ENCODE assay signal across 23 cellular contexts in the genomic region with DNA sequence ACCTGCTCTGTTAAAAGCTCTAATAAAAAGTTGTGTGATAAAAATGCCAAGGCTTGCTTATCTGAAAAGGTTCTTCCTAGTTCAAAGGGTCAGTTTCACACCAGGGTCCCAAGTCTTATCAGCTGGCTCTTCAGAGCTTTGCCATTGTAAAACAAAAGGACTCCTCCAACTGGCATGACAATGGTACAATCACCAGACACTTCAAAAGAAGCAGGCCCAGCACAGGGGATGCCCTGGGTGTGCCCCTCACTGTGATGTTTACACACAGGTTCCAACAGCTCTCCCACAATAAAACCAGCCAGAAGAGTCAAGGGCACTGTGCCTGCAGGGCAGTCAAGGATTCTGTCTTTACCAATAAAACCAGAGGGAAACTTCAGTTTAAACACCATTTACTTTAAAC.
"Had no signal": no experiment of that assay in that cellular context is flagged by ENCODE, and none has a peak within 500 bp of the region (broad histone marks: within the 10 kb centered on the region; RNA-seq: fewer than 3 reads in every experiment).

No MANE protein-coding gene starts in this region.

- H3K27me3 Mint-ChIP-seq: stimulated activated memory B cell treated with anti-CD40 and anti-IgM and Interleukin-4, amounts not matched to agents 10 μg/mL and 1 μg/mL and 100 μg/mL, for 72 hours had no signal

- H3K4me1 ChIP-seq: lower lobe of right lung, upper lobe of left lung had no signal

- H3K36me3 ChIP-seq: brain microvascular endothelial cell, esophagus muscularis mucosa, gastroesophageal sphincter, heart left ventricle, lower lobe of right lung, sigmoid colon, thoracic aorta, upper lobe of left lung had no signal

- DNase-seq: activated CD4-positive, alpha-beta T cell treated with anti-CD3 and anti-CD28 coated beads, Interleukin-2, amount 10 ng/mL, durations not matched to agents 7 days and 5 days; activated CD8-positive, alpha-beta T cell treated with anti-CD3 and anti-CD28 coated beads, Interleukin-2, amount 10 ng/mL, durations not matched to agents 7 days and 5 days; activated naive CD4-positive, alpha-beta T cell treated with Interleukin-2 at 50 U/mL for 16 hours; activated T-cell treated with anti-CD3 and anti-CD28 coated beads, Interleukin-2, amount 50 U/mL, for 24 hours; brain microvascular endothelial cell; cerebellar nuclear complex; effector CD4-positive, alpha-beta T cell; heart left ventricle; left cardiac atrium; lower lobe of right lung; occipital lobe; posterior cingulate gyrus; sigmoid colon; stimulated activated CD4-positive, alpha-beta T cell treated with anti-CD3 and anti-CD28 coated beads, Interleukin-4, amount 100 ng/mL, for 4 hours; upper lobe of left lung had no signal

- H3K9me3 Mint-ChIP-seq: activated CD4-positive, alpha-beta T cell treated with anti-CD3 and anti-CD28 coated beads, Interleukin-2, amount 10 ng/mL, durations not matched to agents 7 days and 5 days; activated T-cell treated with anti-CD3 and anti-CD28 coated beads, Interleukin-2, amount 50 U/mL, for 24 hours; activated T-helper 2 cell treated with anti-CD3 and anti-CD28 coated beads, Interferon-gamma antibody, Interleukin-2, Interleukin-4, amounts not matched to agents 10 μg/mL and 5 μg/mL and 100 μg/mL, durations not matched to agents 14 hours and 24 hours and 36 hours; natural killer cell treated with Interleukin-12 subunit alpha and Interleukin-12 subunit beta and Interleukin-15 and Interleukin-18, amount 100 ng/mL, for 72 hours; T-helper 2 cell treated with Interferon-gamma antibody and Interleukin-4, amounts not matched to agents 5 μg/mL and 100 μg/mL, for 36 hours had no signal

- H3K27me3 ChIP-seq: brain microvascular endothelial cell, esophagus muscularis mucosa, gastroesophageal sphincter, heart left ventricle, sigmoid colon, upper lobe of left lung had no signal

- H3K27ac Mint-ChIP-seq: activated CD4-positive, alpha-beta T cell treated with anti-CD3 and anti-CD28 coated beads, Interleukin-2, amount 10 ng/mL, durations not matched to agents 7 days and 5 days; activated CD8-positive, alpha-beta T cell treated with anti-CD3 and anti-CD28 coated beads, Interleukin-2, amount 10 ng/mL, durations not matched to agents 7 days and 5 days; activated T-cell treated with anti-CD3 and anti-CD28 coated beads, Interleukin-2, amount 50 U/mL, for 24 hours; activated T-helper 2 cell treated with anti-CD3 and anti-CD28 coated beads, Interferon-gamma antibody, Interleukin-2, Interleukin-4, amounts not matched to agents 10 μg/mL and 5 μg/mL and 100 μg/mL, durations not matched to agents 14 hours and 24 hours and 36 hours; natural killer cell treated with Interleukin-12 subunit alpha and Interleukin-12 subunit beta and Interleukin-15 and Interleukin-18, amount 100 ng/mL, for 72 hours; stimulated activated memory B cell treated with anti-CD40 and anti-IgM and Interleukin-4, amounts not matched to agents 10 μg/mL and 1 μg/mL and 100 μg/mL, for 72 hours; T-helper 2 cell treated with Interferon-gamma antibody and Interleukin-4, amounts not matched to agents 5 μg/mL and 100 μg/mL, for 36 hours had no signal

- ATAC-seq: activated CD4-positive, CD25-positive, alpha-beta regulatory T cell treated with anti-CD3 and anti-CD28 coated beads, Interleukin-2, amount 50 U/mL, for 24 hours; activated CD8-positive, alpha-beta T cell treated with anti-CD3 and anti-CD28 coated beads, Interleukin-2, amount 10 ng/mL, durations not matched to agents 7 days and 5 days; gastroesophageal sphincter; left cardiac atrium; lower lobe of right lung; natural killer cell treated with Interleukin-12 subunit alpha and Interleukin-12 subunit beta and Interleukin-15 and Interleukin-18, amount 100 ng/mL, for 72 hours; stimulated activated memory B cell treated with anti-CD40 and anti-IgM and Interleukin-4, amounts not matched to agents 10 μg/mL and 1 μg/mL and 100 μg/mL, for 72 hours had no signal

- H3K4me3 Mint-ChIP-seq: activated CD4-positive, alpha-beta T cell treated with anti-CD3 and anti-CD28 coated beads, Interleukin-2, amount 10 ng/mL, durations not matched to agents 7 days and 5 days; activated CD8-positive, alpha-beta T cell treated with anti-CD3 and anti-CD28 coated beads, Interleukin-2, amount 10 ng/mL, durations not matched to agents 7 days and 5 days; activated T-cell treated with anti-CD3 and anti-CD28 coated beads, Interleukin-2, amount 50 U/mL, for 24 hours; natural killer cell treated with Interleukin-12 subunit alpha and Interleukin-12 subunit beta and Interleukin-15 and Interleukin-18, amount 100 ng/mL, for 72 hours; stimulated activated memory B cell treated with anti-CD40 and anti-IgM and Interleukin-4, amounts not matched to agents 10 μg/mL and 1 μg/mL and 100 μg/mL, for 72 hours; T-helper 2 cell treated with Interferon-gamma antibody and Interleukin-4, amounts not matched to agents 5 μg/mL and 100 μg/mL, for 36 hours had no signal

- H3K36me3 Mint-ChIP-seq: natural killer cell treated with Interleukin-12 subunit alpha and Interleukin-12 subunit beta and Interleukin-15 and Interleukin-18, amount 100 ng/mL, for 72 hours; stimulated activated memory B cell treated with anti-CD40 and anti-IgM and Interleukin-4, amounts not matched to agents 10 μg/mL and 1 μg/mL and 100 μg/mL, for 72 hours had no signal

- H3K27ac ChIP-seq: brain microvascular endothelial cell, esophagus muscularis mucosa, gastroesophageal sphincter, heart left ventricle, lower lobe of right lung, sigmoid colon, thoracic aorta, upper lobe of left lung had no signal

- H3K4me3 ChIP-seq: esophagus muscularis mucosa, gastroesophageal sphincter, heart left ventricle, lower lobe of right lung, sigmoid colon, thoracic aorta, upper lobe of left lung had no signal

- H3K9me3 ChIP-seq: esophagus muscularis mucosa, lower lobe of right lung, sigmoid colon, thoracic aorta, upper lobe of left lung had no signal

- H3K4me1 Mint-ChIP-seq: activated CD4-positive, alpha-beta T cell treated with anti-CD3 and anti-CD28 coated beads, Interleukin-2, amount 10 ng/mL, durations not matched to agents 7 days and 5 days; stimulated activated memory B cell treated with anti-CD40 and anti-IgM and Interleukin-4, amounts not matched to agents 10 μg/mL and 1 μg/mL and 100 μg/mL, for 72 hours had no signal
